In genomic region chr21:17352937-17353655, GRCh38 we compare ENCODE assay signal across 24 cellular contexts.
A peak's percentile ranks its signal among the peaks of the same experiment; 100 is the strongest.
DNase-seq lines count a peak whose midpoint lies in the region; ATAC-seq, FAIRE-seq and TF ChIP-seq lines count a peak whose summit lies in the region.
"Had no signal": no experiment of that assay in that cellular context is flagged by ENCODE, and none has a peak within 500 bp of the region (broad histone marks: within the 10 kb centered on the region; RNA-seq: fewer than 3 reads in every experiment).

No MANE protein-coding gene starts in this region.

- no peaks in the 10 kb centered on the region for H3K79me1 ChIP-seq in H1 (ENCODE audit: low read depth, low read length)

- H3K27me3 ChIP-seq in BLaER1 (no peaks in the 10 kb centered on the region), H1 (replicated peaks in 1 of 4; ENCODE audit: control insufficient read depth in 3 of 4, extremely low read depth in 1 of 4, insufficient read depth in 3 of 4, low read length in 3 of 4) (no peaks in the 10 kb centered on the region), prostate gland (replicated peaks; ENCODE audit: insufficient read depth) (no peaks in the 10 kb centered on the region), brain microvascular endothelial cell (replicated peaks) (no peaks in the 10 kb centered on the region)
- H3K27me3 ChIP-seq: adrenal gland, MG63, right atrium auricular region, testis had no signal

- H3K4me3 ChIP-seq in BLaER1 (no peak overlapping the region), H1 (ENCODE audit: extremely low read depth in 1 of 4, insufficient read depth in 2 of 4, low read depth in 3 of 4, low read length in 4 of 4) (no peak overlapping the region), prostate gland (no peak overlapping the region), brain microvascular endothelial cell (ENCODE audit: low read depth, low read length) (no peak overlapping the region)
- H3K4me3 ChIP-seq: adrenal gland, dorsolateral prefrontal cortex, MG63, right atrium auricular region, testis had no signal

- 0 out of 2 replicates have a peak overlapping the region, but pooled peaks have one; percentile 53 for H2AFZ ChIP-seq in H1 (ENCODE audit: low read length)

- CTCF ChIA-PET in H1 (lab: Charles Lee; ENCODE audit: partially characterized antibody): interaction anchor here (0.7 to 2.2 kb wide), 4 partner anchors 9 to 34 kb away, joined by 3 to 7 read pairs (median 4); no protein-coding TSS in a partner anchor

- H3K18ac ChIP-seq in H1 (ENCODE audit: extremely low read depth, low read length): no peak overlapping the region

- TF ChIP-seq RAD21 in H1 (IDR thresholded peaks at IDR 0.05 in 1 of 2, conservative IDR thresholded peaks at IDR 0.05 in 1 of 2; ENCODE audit: low read depth in 2 of 2, low read length in 2 of 2): no peak

- no peak overlapping the region for H2BK12ac ChIP-seq in H1 (ENCODE audit: low read depth, low read length)

- no peak overlapping the region for H2BK5ac ChIP-seq in H1 (ENCODE audit: low read depth, low read length)

- H4K8ac ChIP-seq in H1 (ENCODE audit: extremely low read depth, insufficient read depth, low read length): no peak overlapping the region

- POLR2A ChIA-PET in H1 (lab: Charles Lee; ENCODE audit: partially characterized antibody): no interaction called here

- H3K27ac ChIP-seq in BLaER1 (no peak overlapping the region), H1 (ENCODE audit: low read depth, low read length) (no peak overlapping the region), prostate gland (no peak overlapping the region), brain microvascular endothelial cell (no peak overlapping the region)
- H3K27ac ChIP-seq: adrenal gland, dorsolateral prefrontal cortex, right atrium auricular region, testis had no signal

- no peak overlapping the region for H2AK5ac ChIP-seq in H1 (ENCODE audit: low read depth, low read length)

- ATAC-seq in HG03159 (IDR thresholded peaks at IDR 0.05; ENCODE audit: unreplicated experiment) (no peak), GM21526 (IDR thresholded peaks at IDR 0.05; ENCODE audit: low FRiP score, unreplicated experiment) (no peak)
- ATAC-seq: activated CD8-positive, alpha-beta T cell treated with anti-CD3 and anti-CD28 coated beads for 36 hours; stimulated activated effector memory CD8-positive, alpha-beta T cell treated with anti-CD3 and anti-CD28 coated beads, Interleukin-12 subunit alpha, Interleukin-12 subunit beta, amount 100 ng/mL, for 72 hours had no signal

- no peak overlapping the region for H4K5ac ChIP-seq in H1 (ENCODE audit: insufficient read length, low read depth, low read length)

- H3K4me2 ChIP-seq in BLaER1 (peak overlapping the region; percentile 59), H1 (ENCODE audit: insufficient read depth in 1 of 2, low read depth in 2 of 2, low read length in 2 of 2) (no peak overlapping the region)

- no peak overlapping the region for H2BK20ac ChIP-seq in H1 (ENCODE audit: low read length)

- in situ Hi-C loops in brain microvascular endothelial cell (cut with HindIII; ENCODE audit: low pct_ligation_motif_present, low sequenced_read_pairs): no loop called here

- H4K91ac ChIP-seq in H1 (replicated peaks; ENCODE audit: insufficient read length, low read length): no peak overlapping the region

- no peaks in the 10 kb centered on the region for H4K20me1 ChIP-seq in BLaER1
- no peaks in the 10 kb centered on the region for H4K20me1 ChIP-seq in H1 (replicated peaks in 1 of 2; ENCODE audit: control insufficient read depth in 1 of 2, insufficient read depth in 2 of 2, low read length in 2 of 2)

- no peak for FAIRE-seq in H1 (lab: Jason Lieb, UNC)
- FAIRE-seq: frontal cortex, GM19239, H54, kidney had no signal

- no peaks in the 10 kb centered on the region for H3K79me2 ChIP-seq in H1 (ENCODE audit: control insufficient read depth in 1 of 2, insufficient read depth in 2 of 2, low read length in 2 of 2)

- H3K9ac ChIP-seq in BLaER1: no peak overlapping the region
- no peak overlapping the region for H3K9ac ChIP-seq in H1 (replicated peaks in 1 of 4; ENCODE audit: extremely low read depth in 1 of 4, low read depth in 3 of 4, low read length in 3 of 4)

- TF ChIP-seq CTCF in H1 (IDR thresholded peaks at IDR 0.05; ENCODE audit: control extremely low read depth in 1 of 3, insufficient read depth in 1 of 3, low read depth in 1 of 3, low read length in 3 of 3): no peak
- no peak for TF ChIP-seq CTCF in prostate gland (IDR thresholded peaks at IDR 0.05)
- TF ChIP-seq CTCF in brain microvascular endothelial cell (IDR thresholded peaks at IDR 0.05; ENCODE audit: low read depth, low read length, missing control alignments): no peak

- peaks cover 12% of the 10 kb centered on the region for H3K4me1 ChIP-seq in BLaER1
- H3K4me1 ChIP-seq in H1 (replicated peaks in 1 of 4; ENCODE audit: control insufficient read depth in 3 of 4, insufficient read depth in 4 of 4, low read length in 3 of 4): no peaks in the 10 kb centered on the region
- H3K4me1 ChIP-seq in prostate gland (replicated peaks): no peaks in the 10 kb centered on the region
- H3K4me1 ChIP-seq: adrenal gland, right atrium auricular region, testis had no signal

- TF ChIP-seq POLR2A in H1 (IDR thresholded peaks at IDR 0.05; ENCODE audit: control extremely low read depth in 1 of 2, low read depth in 2 of 2, low read length in 2 of 2) (no peak), prostate gland (IDR thresholded peaks at IDR 0.05) (no peak)

- peak; percentile 94 for DNase-seq in NCI-H1105 treated with DMSO at 0.1 percent for 48 hours (lab: John Stamatoyannopoulos, UW)
- peak; percentile 12 for DNase-seq in NCI-H524 treated with DMSO at 0.1 percent for 48 hours (lab: John Stamatoyannopoulos, UW)
- no peak for DNase-seq in H1 (ENCODE audit: low read depth in 1 of 2, low spot score in 2 of 2)
- DNase-seq in prostate gland (ENCODE audit: low spot score): no peak
- no peak for DNase-seq in brain microvascular endothelial cell
- DNase-seq: activated B cell treated with CpG ODN at 0.5 μM for 24 hours; activated CD8-positive, alpha-beta T cell treated with anti-CD3 and anti-CD28 coated beads for 36 hours; adrenal gland; caudate nucleus; dorsolateral prefrontal cortex; kidney; MG63; naive B cell; RPMI8226; T-helper 9 cell; testis had no signal

- no peak overlapping the region for H2BK120ac ChIP-seq in H1 (replicated peaks; ENCODE audit: low read depth, low read length)

- no peak overlapping the region for H2BK15ac ChIP-seq in H1 (ENCODE audit: low read length)

- H3K36me3 ChIP-seq in BLaER1 (no peaks in the 10 kb centered on the region), H1 (ENCODE audit: control insufficient read depth in 2 of 4, insufficient read depth in 4 of 4, low read length in 3 of 4) (no peaks in the 10 kb centered on the region), prostate gland (no peaks in the 10 kb centered on the region), brain microvascular endothelial cell (replicated peaks) (no peaks in the 10 kb centered on the region)
- H3K36me3 ChIP-seq: adrenal gland, MG63, right atrium auricular region had no signal

- intact Hi-C loops in prostate gland (cut with DNase I): no loop called here

- H3K23me2 ChIP-seq in H1 (ENCODE audit: low read depth, low read length): no peaks in the 10 kb centered on the region

- H3K23ac ChIP-seq in H1 (ENCODE audit: insufficient read length): no peak overlapping the region

- no peak overlapping the region for H3K4ac ChIP-seq in H1 (replicated peaks; ENCODE audit: insufficient read length, low read depth, low read length)

- no peaks in the 10 kb centered on the region for H3K9me3 ChIP-seq in BLaER1
- no peaks in the 10 kb centered on the region for H3K9me3 ChIP-seq in H1 (ENCODE audit: insufficient read depth in 2 of 2, low read depth in 1 of 2, low read length in 1 of 2)
- no peaks in the 10 kb centered on the region for H3K9me3 ChIP-seq in prostate gland
- H3K9me3 ChIP-seq: adrenal gland, MG63, right atrium auricular region, testis had no signal

- no peak overlapping the region for H3K14ac ChIP-seq in H1 (ENCODE audit: insufficient read length)

- H3K56ac ChIP-seq in H1 (replicated peaks; ENCODE audit: insufficient read length, low read depth, low read length): no peak overlapping the region

- TF ChIP-seq EP300 in H1 (IDR thresholded peaks at IDR 0.05; ENCODE audit: borderline replicate concordance in 1 of 2, low read depth in 2 of 2, low read length in 2 of 2): no peak

- WGBS in H1 (ENCODE audit: extremely low coverage in 1 of 2, insufficient coverage in 1 of 2, insufficient read length in 1 of 2, insufficient replicate concordance in 2 of 2, low coverage in 1 of 2, low lambda C conversion rate in 2 of 2, missing lambda C conversion rate in 1 of 2), 2 experiments: 90% methylated on average over 3 of the region's 3 CpGs; no CpG with 5 or more reads in 1 of the 2 experiments
- WGBS in prostate gland: 72% methylated on average over 3 of the region's 3 CpGs

TF ChIP-seq in H1, 55 proteins besides CTCF, POLR2A, EP300 and RAD21 (continues in another document):
- TF ChIP-seq SUZ12 (IDR thresholded peaks at IDR 0.05; ENCODE audit: low read length): no peak
- TF ChIP-seq TBP (IDR thresholded peaks at IDR 0.05; ENCODE audit: low read depth, low read length): no peak

Comparison
In these comparisons a context has a peak if more than half of its experiments do, and no peak if none do; other contexts are left out.
1. DNase-seq: peak in NCI-H1105 treated with DMSO at 0.1 percent for 48 hours (single experiment) and NCI-H524 treated with DMSO at 0.1 percent for 48 hours (single experiment); none in H1 (0 of 2), prostate gland (single experiment) and brain microvascular endothelial cell (single experiment).